ENCODE assay signal across 8 cellular contexts in genomic region chr6:53543341-53544010, GRCh38. TPM values are rescaled to one million over a fixed set of nuclear protein-coding genes. Genes with fewer than 3 reads are reported as not detected.
DNase-seq lines count a peak whose midpoint lies in the region; ATAC-seq and TF ChIP-seq lines count a peak whose summit lies in the region.

No MANE protein-coding gene starts in this region.

- TF ChIP-seq CTCF in AG09309 (IDR thresholded peaks at IDR 0.05; ENCODE audit: control insufficient read depth, insufficient read depth, low read depth, low read length, missing control alignments) (no peak), breast epithelium (IDR thresholded peaks at IDR 0.05) (no peak), mucosa of descending colon (IDR thresholded peaks at IDR 0.05) (no peak)

- H3K9me3 ChIP-seq in breast epithelium (no peaks in the 10 kb centered on the region), mucosa of descending colon (no peaks in the 10 kb centered on the region)

- in situ Hi-C loops in KBM-7 (cut with MboI; ENCODE audit: low pct_unique_long_range_greater_than_20kb, low sequenced_read_pairs), result no loop called here

- H3K4me3 ChIP-seq in AG09309 (ENCODE audit: control insufficient read depth, low read depth, low read length) (peak overlapping the region; percentile 75), breast epithelium (peak overlapping the region; percentile 76 to 94 (median 91)), mucosa of descending colon (peak overlapping the region; percentile 70)

- H3K27ac ChIP-seq in breast epithelium, result peak overlapping the region in 1 of 2 donors; percentile 96

- ATAC-seq in mucosa of descending colon (no peak), HG02588 (IDR thresholded peaks at IDR 0.05; ENCODE audit: unreplicated experiment) (no peak), GM21526 (IDR thresholded peaks at IDR 0.05; ENCODE audit: low FRiP score, unreplicated experiment) (no peak)

- DNase-seq in AG09309 (ENCODE audit: low read depth), result no peak
- DNase-seq in KBM-7, result peak; percentile 38
- no peak for DNase-seq in breast epithelium (ENCODE audit: low spot score in 2 of 2)
- no peak for DNase-seq in mucosa of descending colon
- DNase-seq in NCI-H2196 (lab: John Stamatoyannopoulos, UW; ENCODE audit: unreplicated experiment), result no peak
- no peak for DNase-seq in kidney tubule cell (ENCODE audit: low spot score)

- H3K36me3 ChIP-seq in breast epithelium, result no peaks in the 10 kb centered on the region
- H3K36me3 ChIP-seq in mucosa of descending colon (ENCODE audit: low read depth), result no peaks in the 10 kb centered on the region

- no peak for TF ChIP-seq POLR2A in breast epithelium (IDR thresholded peaks at IDR 0.05)

- intact Hi-C loops in breast epithelium (cut with DNase I; ENCODE audit: low total_unique reads), result no loop called here
- intact Hi-C loops in mucosa of descending colon (cut with DNase I, micrococcal nuclease), result loop anchor here in 1 of 2 donors (5.0 kb wide), 1 partner anchor 109 kb away; no protein-coding TSS in a partner anchor

- H3K27me3 ChIP-seq in breast epithelium, result no peaks in the 10 kb centered on the region

- H3K4me1 ChIP-seq in breast epithelium (no peaks in the 10 kb centered on the region), mucosa of descending colon (ENCODE audit: low read depth) (peaks cover 17% of the 10 kb centered on the region)

RNA-seq across cellular contexts. Expression of gene GCLC, which starts 1.4 kb away (rescaled TPM):
- total RNA-seq in breast epithelium (10 to 100 TPM; 33.8 to 50.6 (median 39.0) TPM), mucosa of descending colon (10 to 100 TPM; 33.1 to 67.3 (median 40.5) TPM)
